ENCODE assay signal across 21 cellular contexts in genomic region chr11:68136866-68137265, GRCh38.
"Had no signal": no experiment of that assay in that cellular context is flagged by ENCODE, and none has a peak within 500 bp of the region (broad histone marks: within the 10 kb centered on the region; RNA-seq: fewer than 3 reads in every experiment).

No MANE protein-coding gene starts in this region.

- ATAC-seq: foreskin keratinocyte, left cardiac atrium, left ventricle myocardium superior had no signal

- H3K4me3 ChIP-seq: coronary artery, lung, skin epidermis, upper lobe of left lung, uterus had no signal

- H2AFZ ChIP-seq: parathyroid adenoma had no signal

- H3K4me3 Mint-ChIP-seq: endodermal cell, naive B cell, nephron had no signal

- H3K27me3 ChIP-seq: foreskin keratinocyte, sigmoid colon, upper lobe of left lung, uterus had no signal

- H3K9me3 ChIP-seq: sigmoid colon, upper lobe of left lung, uterus had no signal

- H3K9ac ChIP-seq: parathyroid adenoma had no signal

- DNase-seq: effector CD4-positive, alpha-beta T cell; endodermal cell; erythroblast; foreskin keratinocyte; kidney; left cardiac atrium; left ventricle myocardium superior; mesenchymal stem cell; midbrain; naive B cell; stimulated activated CD4-positive, alpha-beta T cell treated with anti-CD3 and anti-CD28 coated beads, Interleukin-12 subunit alpha, Interleukin-12 subunit beta, amount 100 ng/mL, for 4 hours; stimulated activated naive CD4-positive, alpha-beta T cell; upper lobe of left lung; uterus had no signal

- H3K79me2 ChIP-seq: parathyroid adenoma had no signal

- FAIRE-seq: endothelial cell of umbilical vein, kidney had no signal

- H3K27ac Mint-ChIP-seq: endodermal cell, naive B cell had no signal

- H3K4me1 ChIP-seq: foreskin keratinocyte, parathyroid adenoma, uterus had no signal

- H3K36me3 ChIP-seq: sigmoid colon, upper lobe of left lung, uterus had no signal

- H3K27ac ChIP-seq: coronary artery, foreskin keratinocyte, parathyroid adenoma, skin epidermis, upper lobe of left lung had no signal
